Comparison of ENCODE assay signal across 9 cellular contexts in genomic region chr17:45270828-45271418, GRCh38. TPM values are rescaled to one million over a fixed set of nuclear protein-coding genes. Genes with fewer than 3 reads are reported as not detected.
A peak's percentile ranks its signal among the peaks of the same experiment; 100 is the strongest.
DNase-seq lines count a peak whose midpoint lies in the region; ATAC-seq and TF ChIP-seq lines count a peak whose summit lies in the region.
"Had no signal": no experiment of that assay in that cellular context is flagged by ENCODE, and none has a peak within 500 bp of the region (broad histone marks: within the 10 kb centered on the region; RNA-seq: fewer than 3 reads in every experiment).

No MANE protein-coding gene starts in this region.

- H3K27me3 Mint-ChIP-seq in activated naive CD4-positive, alpha-beta T cell treated with anti-CD3 and anti-CD28 coated beads, Interleukin-2, amount 50 U/mL, for 24 hours = no peaks in the 10 kb centered on the region
- no peaks in the 10 kb centered on the region for H3K27me3 Mint-ChIP-seq in type B pancreatic cell

- H3K27me3 ChIP-seq in Panc1 (ENCODE audit: control insufficient read depth, insufficient read depth, low read length) = no peaks in the 10 kb centered on the region
- no peaks in the 10 kb centered on the region for H3K27me3 ChIP-seq in lower lobe of right lung (ENCODE audit: low read depth)

- H3K4me3 ChIP-seq in Panc1 (ENCODE audit: low read depth in 2 of 2, low read length in 2 of 2) (no peak overlapping the region), lower lobe of right lung (no peak overlapping the region)

- H3K27ac ChIP-seq in Panc1 (ENCODE audit: low read length) (no peak overlapping the region), lower lobe of right lung (no peak overlapping the region)

- BruUV-seq in Panc1 (replicated peaks; lab: Mats Ljungman, UMichigan) = no TSS peak

- peaks cover 8% of the 10 kb centered on the region for H3K36me3 Mint-ChIP-seq in activated naive CD4-positive, alpha-beta T cell treated with anti-CD3 and anti-CD28 coated beads, Interleukin-2, amount 50 U/mL, for 24 hours
- H3K36me3 Mint-ChIP-seq in type B pancreatic cell = peaks cover 10% of the 10 kb centered on the region

- DNase-seq in GM10248 (ENCODE audit: extremely low spot score) (no peak), Panc1 (ENCODE audit: low read depth, low spot score) (no peak), lower lobe of right lung (no peak), type B pancreatic cell (ENCODE audit: extremely low spot score, unreplicated experiment) (no peak), left lobe of liver (ENCODE audit: low spot score) (no peak), omental fat pad (ENCODE audit: low spot score) (no peak)

- POLR2A ChIA-PET in GM10248 (lab: Yijun Ruan, JAX) = interaction anchor here (0.6 kb wide), 1 partner anchor 405 kb away, joined by 3 read pairs; no protein-coding TSS in a partner anchor
- POLR2A ChIA-PET in Panc1 (lab: Charles Lee) = no interaction called here

- no peaks in the 10 kb centered on the region for H3K9me3 Mint-ChIP-seq in activated naive CD4-positive, alpha-beta T cell treated with anti-CD3 and anti-CD28 coated beads, Interleukin-2, amount 50 U/mL, for 24 hours
- no peaks in the 10 kb centered on the region for H3K9me3 Mint-ChIP-seq in type B pancreatic cell

- intact Hi-C loops in Panc1 (cut with micrococcal nuclease; ENCODE audit: unreplicated experiment) (no loop called here), lower lobe of right lung (cut with DNase I) (no loop called here)

- peaks cover 39% of the 10 kb centered on the region for H3K4me1 ChIP-seq in Panc1 (ENCODE audit: control insufficient read depth, insufficient read depth, low read length)
- H3K4me1 ChIP-seq in lower lobe of right lung = no peaks in the 10 kb centered on the region

- peaks cover 13% of the 10 kb centered on the region for H3K4me1 Mint-ChIP-seq in activated naive CD4-positive, alpha-beta T cell treated with anti-CD3 and anti-CD28 coated beads, Interleukin-2, amount 50 U/mL, for 24 hours
- no peaks in the 10 kb centered on the region for H3K4me1 Mint-ChIP-seq in type B pancreatic cell (ENCODE audit: unreplicated experiment)

- H3K36me3 ChIP-seq in Panc1 (ENCODE audit: control insufficient read depth, insufficient read depth, low read length) (peaks cover 10% of the 10 kb centered on the region), lower lobe of right lung (peaks cover 87% of the 10 kb centered on the region)

- ATAC-seq in Panc1 (0 out of 2 replicates have a peak, but pooled peaks have one; percentile 19), lower lobe of right lung (peak; percentile 39 to 60), left lobe of liver (no peak), GM19467 (IDR thresholded peaks at IDR 0.05; ENCODE audit: unreplicated experiment) (no peak), omental fat pad (ENCODE audit: low FRiP score) (no peak)

- peak overlapping the region; percentile 30 for H3K27ac Mint-ChIP-seq in activated naive CD4-positive, alpha-beta T cell treated with anti-CD3 and anti-CD28 coated beads, Interleukin-2, amount 50 U/mL, for 24 hours
- H3K27ac Mint-ChIP-seq in type B pancreatic cell = no peak overlapping the region

- H3K4me3 Mint-ChIP-seq in activated naive CD4-positive, alpha-beta T cell treated with anti-CD3 and anti-CD28 coated beads, Interleukin-2, amount 50 U/mL, for 24 hours = no peak overlapping the region
- H3K4me3 Mint-ChIP-seq in type B pancreatic cell = no peak overlapping the region

- in situ Hi-C loops in Panc1 (cut with HindIII; ENCODE audit: low pct_unique_long_range_greater_than_20kb, low sequenced_read_pairs) = no loop called here

- TF ChIP-seq CTCF in GM10248 (IDR thresholded peaks at IDR 0.05; ENCODE audit: control extremely low read depth, extremely low read depth, low read depth, missing control alignments) = peak; percentile 45
- peak; percentile 84 for TF ChIP-seq CTCF in Panc1 (IDR thresholded peaks at IDR 0.05)
- peak; percentile 59 for TF ChIP-seq CTCF in lower lobe of right lung (IDR thresholded peaks at IDR 0.05)
- peak; percentile 74 for TF ChIP-seq CTCF in type B pancreatic cell (conservative IDR thresholded peaks at IDR 0.05)
- no peak for TF ChIP-seq CTCF in omental fat pad (IDR thresholded peaks at IDR 0.05)

- H3K9me3 ChIP-seq in Panc1 (ENCODE audit: control insufficient read depth, insufficient read depth, low read depth, low read length) = no peaks in the 10 kb centered on the region
- no peaks in the 10 kb centered on the region for H3K9me3 ChIP-seq in lower lobe of right lung

- CTCF ChIA-PET in GM10248 (lab: Yijun Ruan, JAX) = interaction anchor here (0.6 to 28.2 kb wide), 14 partner anchors 9 to 119 kb away, joined by 3 to 497 read pairs (median 5); partner anchors contain the start of gene MAP3K14
- CTCF ChIA-PET in Panc1 (lab: Charles Lee) = interaction anchor here (1.0 kb wide), 1 partner anchor 28 kb away, joined by 3 read pairs; no protein-coding TSS in a partner anchor

RNA-seq across cellular contexts. Expression of gene SPATA32, which starts 9.0 kb away (rescaled TPM):
- total RNA-seq in Panc1 (2021; ENCODE audit: unreplicated experiment) (0.26 TPM), lower lobe of right lung (not detected), type B pancreatic cell (ENCODE audit: low replicate concordance) (not detected in 2 replicates), left lobe of liver (not detected), omental fat pad (under 1 TPM in 1 of 4 donors, not detected in 3; 0.65 TPM)
- polyA plus RNA-seq in Panc1 (2012; ENCODE audit: insufficient read length) = 0.17 TPM
- total RNA-seq: NCI-H460 had no signal

RNA-seq across cellular contexts. Expression of gene MAP3K14, which starts 45.9 kb away (rescaled TPM):
- total RNA-seq in Panc1 (2021; ENCODE audit: unreplicated experiment) (80.8 TPM), lower lobe of right lung (9.3 TPM), type B pancreatic cell (ENCODE audit: low replicate concordance) (10.4 and 11.2 TPM in 2 replicates), left lobe of liver (6.9 TPM), omental fat pad (10 to 100 TPM in 2 of 4 donors, 1 to 10 TPM in 2; 5.4 to 15.9 (median 12.6) TPM)
- polyA plus RNA-seq in Panc1 (2012; ENCODE audit: insufficient read length) = 60.3 TPM

RNA-seq across cellular contexts. Expression of gene FMNL1, which starts 49.2 kb away (rescaled TPM):
- total RNA-seq in Panc1 (2021; ENCODE audit: unreplicated experiment) (20.0 TPM), lower lobe of right lung (87.0 TPM), type B pancreatic cell (ENCODE audit: low replicate concordance) (1.9 and 6.0 TPM in 2 replicates), left lobe of liver (3.4 TPM), omental fat pad (10 to 100 TPM; 19.7 to 56.4 (median 38.8) TPM)
- 23.8 TPM for polyA plus RNA-seq in Panc1 (2012; ENCODE audit: insufficient read length)

Comparison
In these comparisons a context has a peak if more than half of its experiments do, and no peak if none do; other contexts are left out.
1. CTCF ChIP-seq: peak in GM10248 (single experiment), Panc1 (single experiment), lower lobe of right lung (single experiment) and type B pancreatic cell (single experiment); none in omental fat pad (0 of 3).
2. ATAC-seq: peak in Panc1 (single experiment) and lower lobe of right lung (2 of 2); none in left lobe of liver (single experiment), GM19467 (single experiment) and omental fat pad (single experiment).